In the genomic region with DNA sequence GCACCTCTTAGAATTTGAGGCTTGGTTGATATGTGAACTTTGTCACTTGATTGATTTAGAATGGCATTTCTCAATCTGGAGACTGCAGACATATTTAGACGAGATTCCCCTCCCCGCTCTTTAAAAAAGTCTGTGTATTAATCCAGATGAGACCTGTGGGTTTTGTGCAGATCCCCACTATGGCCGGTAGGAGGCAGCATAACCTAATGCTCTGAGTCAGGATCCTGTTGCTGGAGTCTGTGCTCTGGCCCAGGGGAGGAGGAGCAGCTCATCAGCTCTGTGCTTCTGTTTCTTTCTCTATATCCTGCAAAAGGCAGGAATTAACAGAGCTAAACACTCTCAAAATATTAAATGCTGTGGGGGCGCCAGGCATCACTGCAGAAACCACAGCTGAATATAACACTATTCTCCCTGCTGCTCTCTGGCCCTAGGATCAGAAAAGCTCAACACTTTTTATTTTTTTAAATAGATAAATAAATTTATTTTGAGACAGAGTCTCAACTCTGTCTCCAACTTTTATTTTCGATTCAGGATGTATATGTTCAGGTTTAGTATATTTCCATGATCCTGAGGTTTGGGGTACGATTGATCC, we compare ENCODE assay signal across 1 cellular context.
TF ChIP-seq lines count a peak whose summit lies in the region.

No MANE protein-coding gene starts in this region.

TF ChIP-seq in K562, 482 proteins besides CTCF, POLR2A, EP300 and RAD21 (continued from another document):
- no peak for TF ChIP-seq MEF2A (IDR thresholded peaks at IDR 0.05; ENCODE audit: control insufficient read depth, low read depth, low read length)
- TF ChIP-seq ZNF699 (CRISPR knock-in tag; IDR thresholded peaks at IDR 0.05; ENCODE audit: insufficient replicate concordance): no peak
- TF ChIP-seq THRAP3 (IDR thresholded peaks at IDR 0.05; ENCODE audit: borderline replicate concordance): no peak
- TF ChIP-seq ZNF263 (CRISPR knock-in tag; IDR thresholded peaks at IDR 0.05; ENCODE audit: borderline replicate concordance): peak; percentile 75; the same call in 1 of the 2 replicates
- peak; percentile 47; the same call in 1 of the 2 replicates for TF ChIP-seq ARID2 (IDR thresholded peaks at IDR 0.05)
- no peak for TF ChIP-seq STAT5B (CRISPR knock-in tag; IDR thresholded peaks at IDR 0.05)
- TF ChIP-seq DPF2 (IDR thresholded peaks at IDR 0.05): no peak
- no peak for TF ChIP-seq IFI16 (CRISPR knock-in tag; IDR thresholded peaks at IDR 0.05)
- no peak for TF ChIP-seq BMI1 (IDR thresholded peaks at IDR 0.05; ENCODE audit: low read length)
- no peak for TF ChIP-seq RBM25 (IDR thresholded peaks at IDR 0.05; ENCODE audit: low read depth, low read length, severe bottlenecking)
- no peak for TF ChIP-seq TAF1 (IDR thresholded peaks at IDR 0.05; ENCODE audit: control insufficient read depth, extremely low read depth, insufficient read depth, low read length, severe bottlenecking)
- no peak for TF ChIP-seq DDX20 (tag; IDR thresholded peaks at IDR 0.05; ENCODE audit: low read depth)
- TF ChIP-seq ZNF134 (CRISPR knock-in tag; conservative IDR thresholded peaks at IDR 0.05): no peak
- TF ChIP-seq FOXA3 (CRISPR knock-in tag; conservative IDR thresholded peaks at IDR 0.05 in 1 of 2, IDR thresholded peaks at IDR 0.05 in 1 of 2): no peak
- peak in 1 of 2 experiments; percentile 48; a peak in 1 of 4 replicates for TF ChIP-seq RCOR1 (IDR thresholded peaks at IDR 0.05; ENCODE audit: borderline replicate concordance in 1 of 2, low read depth in 2 of 2, low read length in 2 of 2)
- no peak for TF ChIP-seq ZNF398 (CRISPR knock-in tag; IDR thresholded peaks at IDR 0.05)
- no peak for TF ChIP-seq SP1 (CRISPR knock-in tag; IDR thresholded peaks at IDR 0.05)
- no peak for TF ChIP-seq CGGBP1 (CRISPR knock-in tag; IDR thresholded peaks at IDR 0.05)
- TF ChIP-seq GTF2F1 (IDR thresholded peaks at IDR 0.05; ENCODE audit: low read depth, low read length): no peak
- peak; percentile 53; the same call in 1 of the 2 replicates for TF ChIP-seq ZNF384 (IDR thresholded peaks at IDR 0.05; ENCODE audit: low read depth, low read length)
- no peak for TF ChIP-seq NFIC (IDR thresholded peaks at IDR 0.05)
- 0 out of 2 replicates have a peak, but pooled peaks have one; percentile 37 for TF ChIP-seq GABPB1 (CRISPR knock-in tag; IDR thresholded peaks at IDR 0.05)
- no peak for TF ChIP-seq MLLT1 (IDR thresholded peaks at IDR 0.05)
- TF ChIP-seq NCOR1 (IDR thresholded peaks at IDR 0.05): no peak
- TF ChIP-seq C11orf30 (IDR thresholded peaks at IDR 0.05; ENCODE audit: low read depth): no peak
- peak; percentile 69; the same call in 1 of the 2 replicates for TF ChIP-seq STAG1 (CRISPR knock-in tag; IDR thresholded peaks at IDR 0.05; ENCODE audit: borderline replicate concordance)
- peak; percentile 14 for TF ChIP-seq NEUROD1 (IDR thresholded peaks at IDR 0.05; ENCODE audit: borderline replicate concordance, low read depth, low read length, partially characterized antibody)
- TF ChIP-seq KLF16 (IDR thresholded peaks at IDR 0.05): peak; percentile 42; the same call in 1 of the 2 replicates
- no peak for TF ChIP-seq ZSCAN32 (CRISPR knock-in tag; IDR thresholded peaks at IDR 0.05)
- 0 out of 2 replicates have a peak, but pooled peaks have one; percentile 33 for TF ChIP-seq XRCC5 (IDR thresholded peaks at IDR 0.05; ENCODE audit: low read depth, low read length)
- no peak for TF ChIP-seq ETS2 (tag; IDR thresholded peaks at IDR 0.05; ENCODE audit: borderline replicate concordance, poor library complexity, severe bottlenecking)
- no peak for TF ChIP-seq PPARD (CRISPR knock-in tag; IDR thresholded peaks at IDR 0.05)
- 0 out of 2 replicates have a peak, but pooled peaks have one; percentile 17 for TF ChIP-seq VEZF1 (CRISPR knock-in tag; IDR thresholded peaks at IDR 0.05)
- TF ChIP-seq SMC3 (conservative IDR thresholded peaks at IDR 0.05; ENCODE audit: insufficient read depth, low read depth, low read length): peak; percentile 95
- no peak for TF ChIP-seq BDP1 (IDR thresholded peaks at IDR 0.05; ENCODE audit: insufficient read depth, insufficient read length)
- TF ChIP-seq MXI1 (IDR thresholded peaks at IDR 0.05; ENCODE audit: low read depth, low read length): no peak
- no peak for TF ChIP-seq BCL6 (CRISPR knock-in tag; IDR thresholded peaks at IDR 0.05)
- no peak for TF ChIP-seq MCM3 (IDR thresholded peaks at IDR 0.05)
- no peak for TF ChIP-seq KLF6 (CRISPR knock-in tag; IDR thresholded peaks at IDR 0.05; ENCODE audit: borderline replicate concordance)
- TF ChIP-seq POLR2H (tag; IDR thresholded peaks at IDR 0.05; ENCODE audit: low read depth): no peak
- TF ChIP-seq ZNF224 (CRISPR knock-in tag; IDR thresholded peaks at IDR 0.05): no peak
- no peak for TF ChIP-seq NR2F6 (CRISPR knock-in tag; IDR thresholded peaks at IDR 0.05)
